8 cellular contexts compared by ENCODE assay signal in the genomic region with DNA sequence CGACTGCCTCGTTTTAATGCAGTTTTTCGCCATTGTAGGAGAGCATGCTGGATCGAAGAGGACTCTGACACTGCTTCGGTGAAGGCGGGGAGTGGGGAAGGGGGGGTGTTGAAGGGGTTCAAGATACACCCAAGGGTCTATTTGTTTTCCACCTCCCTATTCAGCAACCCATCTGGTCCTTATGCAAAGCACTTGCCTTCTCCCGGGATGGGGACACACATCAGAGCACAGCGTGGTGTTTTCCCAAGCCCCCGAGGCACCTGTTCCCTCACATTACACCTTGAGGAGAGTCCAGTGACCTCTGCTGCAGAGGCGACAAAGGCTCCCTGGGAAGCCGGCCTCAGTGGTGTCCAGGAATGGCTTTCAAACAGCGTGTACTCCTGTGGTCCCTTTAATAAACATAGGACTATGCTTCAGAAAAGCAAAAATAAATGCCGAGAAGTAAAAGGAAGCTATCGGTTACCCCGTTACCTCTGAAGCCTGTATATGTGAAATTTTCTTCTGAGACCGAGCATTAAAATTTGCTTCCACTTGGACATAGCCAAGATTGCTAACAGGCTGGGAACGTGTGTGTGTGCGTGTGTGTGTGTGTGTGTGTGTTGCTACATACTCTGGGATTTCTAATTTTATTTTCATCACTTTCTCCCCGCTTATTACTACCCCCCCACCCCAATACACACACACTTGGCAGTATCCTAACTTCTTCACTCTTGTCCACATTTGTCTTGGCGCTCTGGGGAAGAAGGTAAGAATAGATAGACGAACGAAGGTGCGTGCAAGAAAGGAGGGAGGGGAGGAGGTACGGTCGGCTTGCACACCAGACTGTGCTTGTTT. TPM values are rescaled to one million over a fixed set of nuclear protein-coding genes. Genes with fewer than 3 reads are reported as not detected.
DNase-seq lines count a peak whose midpoint lies in the region; ATAC-seq and TF ChIP-seq lines count a peak whose summit lies in the region.

No MANE protein-coding gene starts in this region.

- 12 to 21% methylated on average over 25 of the region's 25 CpGs for WGBS in sigmoid colon, 2 donors

- TF ChIP-seq EP300 in sigmoid colon (IDR thresholded peaks at IDR 0.05) = no peak

- peaks cover 20 to 26% (median 22%) of the 10 kb centered on the region in 3 donors for H3K4me1 Mint-ChIP-seq in CD8-positive, alpha-beta memory T cell
- H3K4me1 Mint-ChIP-seq in activated naive CD4-positive, alpha-beta T cell treated with anti-CD3 and anti-CD28 coated beads, Interleukin-2, amount 50 U/mL, for 24 hours = peaks cover 23% of the 10 kb centered on the region

- peak overlapping the region in 7 of 8 donors; percentile 22 to 69 (median 42) for H3K27ac Mint-ChIP-seq in CD8-positive, alpha-beta memory T cell
- peak overlapping the region; percentile 86 for H3K27ac Mint-ChIP-seq in activated naive CD4-positive, alpha-beta T cell treated with anti-CD3 and anti-CD28 coated beads, Interleukin-2, amount 50 U/mL, for 24 hours

- POLR2A ChIA-PET in CD8-positive, alpha-beta memory T cell (lab: Charles Lee) = interaction anchor here (0.5 to 1.1 kb wide), 3 partner anchors 9 to 92 kb away, joined by 3 to 5 read pairs (median 5); a partner anchor contains a TSS

- H3K36me3 ChIP-seq in CD8-positive, alpha-beta memory T cell (ENCODE audit: insufficient read depth, low read length) = no peaks in the 10 kb centered on the region
- no peaks in the 10 kb centered on the region for H3K36me3 ChIP-seq in sigmoid colon

- H3K9me3 Mint-ChIP-seq in CD8-positive, alpha-beta memory T cell = no peaks in the 10 kb centered on the region
- H3K9me3 Mint-ChIP-seq in activated naive CD4-positive, alpha-beta T cell treated with anti-CD3 and anti-CD28 coated beads, Interleukin-2, amount 50 U/mL, for 24 hours = no peaks in the 10 kb centered on the region

- no peak for TF ChIP-seq CTCF in sigmoid colon (IDR thresholded peaks at IDR 0.05)

- H3K36me3 Mint-ChIP-seq in CD8-positive, alpha-beta memory T cell = peaks cover 0 to 4% (median 3%) of the 10 kb centered on the region in 3 donors
- H3K36me3 Mint-ChIP-seq in activated naive CD4-positive, alpha-beta T cell treated with anti-CD3 and anti-CD28 coated beads, Interleukin-2, amount 50 U/mL, for 24 hours = no peaks in the 10 kb centered on the region

- peak overlapping the region; percentile 58 for H3K4me3 ChIP-seq in CD8-positive, alpha-beta memory T cell (ENCODE audit: low read length)
- peak overlapping the region; percentile 73 to 92 (median 81) for H3K4me3 ChIP-seq in sigmoid colon

- H3K27ac ChIP-seq in CD8-positive, alpha-beta memory T cell (ENCODE audit: low read depth, low read length) = no peak overlapping the region
- peak overlapping the region; percentile 94 to 98 (median 97) for H3K27ac ChIP-seq in sigmoid colon

- H3K27me3 Mint-ChIP-seq in CD8-positive, alpha-beta memory T cell = peaks cover 7 to 11% of the 10 kb centered on the region in 2 donors
- H3K27me3 Mint-ChIP-seq in activated naive CD4-positive, alpha-beta T cell treated with anti-CD3 and anti-CD28 coated beads, Interleukin-2, amount 50 U/mL, for 24 hours = no peaks in the 10 kb centered on the region

- intact Hi-C loops in left ventricle myocardium superior (cut with micrococcal nuclease) (no loop called here), sigmoid colon (cut with DNase I) (loop anchor here (1.0 to 10.0 kb wide), 4 partner anchors 92 to 234 kb away; a partner anchor contains a TSS)

- CTCF ChIA-PET in CD8-positive, alpha-beta memory T cell (lab: Charles Lee) = interaction anchor here (0.6 to 4.2 kb wide), 11 partner anchors 10 to 195 kb away, joined by 3 to 35 read pairs (median 3); no protein-coding TSS in a partner anchor

- peaks cover 15% of the 10 kb centered on the region for H3K4me1 ChIP-seq in CD8-positive, alpha-beta memory T cell (ENCODE audit: insufficient read depth, low read length)
- H3K4me1 ChIP-seq in sigmoid colon = peaks cover 0 to 11% (median 7%) of the 10 kb centered on the region in 4 donors

- no peaks in the 10 kb centered on the region for H3K9me3 ChIP-seq in CD8-positive, alpha-beta memory T cell (ENCODE audit: low read length)
- no peaks in the 10 kb centered on the region for H3K9me3 ChIP-seq in sigmoid colon

- DNase-seq in CD8-positive, alpha-beta memory T cell = peak in 1 of 5 donors; percentile 14
- peak; percentile 32 for DNase-seq in left ventricle myocardium superior
- no peak for DNase-seq in sigmoid colon
- DNase-seq in stimulated activated CD4-positive, alpha-beta T cell treated with anti-CD3 and anti-CD28 coated beads, Interleukin-4, amount 100 ng/mL, for 1 hour = no peak

- no peaks in the 10 kb centered on the region for H3K27me3 ChIP-seq in CD8-positive, alpha-beta memory T cell (ENCODE audit: insufficient read depth, low read length, poor library complexity, severe bottlenecking)
- H3K27me3 ChIP-seq in sigmoid colon = no peaks in the 10 kb centered on the region

- H3K4me3 Mint-ChIP-seq in CD8-positive, alpha-beta memory T cell = peak overlapping the region; percentile 87 to 94 (median 90)
- H3K4me3 Mint-ChIP-seq in activated naive CD4-positive, alpha-beta T cell treated with anti-CD3 and anti-CD28 coated beads, Interleukin-2, amount 50 U/mL, for 24 hours = peak overlapping the region; percentile 91

- TF ChIP-seq POLR2A in sigmoid colon (IDR thresholded peaks at IDR 0.05) = no peak

- ATAC-seq in HG02852 (IDR thresholded peaks at IDR 0.05; ENCODE audit: unreplicated experiment) (peak; percentile 2), left ventricle myocardium superior (no peak), GM21786 (IDR thresholded peaks at IDR 0.05; ENCODE audit: unreplicated experiment) (no peak), HG03108 (IDR thresholded peaks at IDR 0.05; ENCODE audit: unreplicated experiment) (no peak)

RNA-seq across cellular contexts. Expression of a gene that starts 53.2 kb away (rescaled TPM):
- total RNA-seq in CD8-positive, alpha-beta memory T cell = not detected
- 0.14 TPM for polyA plus RNA-seq in CD8-positive, alpha-beta memory T cell
- total RNA-seq in left ventricle myocardium superior (not detected), sigmoid colon (not detected)
- polyA plus RNA-seq in sigmoid colon = not detected
